In genomic region chr12:104788848-104789271, GRCh38 we compare ENCODE assay signal across 17 cellular contexts.
DNase-seq lines count a peak whose midpoint lies in the region; ATAC-seq and TF ChIP-seq lines count a peak whose summit lies in the region.
"Had no signal": no experiment of that assay in that cellular context is flagged by ENCODE, and none has a peak within 500 bp of the region (broad histone marks: within the 10 kb centered on the region; RNA-seq: fewer than 3 reads in every experiment).

No MANE protein-coding gene starts in this region.

- no peaks in the 10 kb centered on the region for H3K36me3 ChIP-seq in BLaER1
- no peaks in the 10 kb centered on the region for H3K36me3 ChIP-seq in H7 (replicated peaks; ENCODE audit: control insufficient read depth, insufficient read depth, low read length)
- H3K36me3 ChIP-seq: stomach had no signal

- no peak overlapping the region for H3K9ac ChIP-seq in BLaER1

- DNase-seq in H7 (peak; percentile 60), NCI-H774 (lab: John Stamatoyannopoulos, UW) (peak; percentile 31), iPS DF 4.7 (ENCODE audit: extremely low read depth, low spot score) (peak; percentile 89), GM13977 (ENCODE audit: low spot score) (no peak)
- DNase-seq in activated CD4-positive, CD25-positive, alpha-beta regulatory T cell treated with anti-CD3 and anti-CD28 coated beads, Interleukin-2, amount 50 U/mL, for 72 hours: no peak
- DNase-seq in activated naive CD4-positive, alpha-beta T cell treated with anti-CD3 and anti-CD28 coated beads, Interleukin-2, amount 10 ng/mL, durations not matched to agents 7 days and 5 days: no peak
- no peak for DNase-seq in activated CD4-positive, alpha-beta T cell treated with anti-CD3 and anti-CD28 coated beads for 36 hours
- DNase-seq: dorsolateral prefrontal cortex, foreskin fibroblast, left cardiac atrium, right cardiac atrium, stomach, SW 1271 had no signal

- H3K27ac Mint-ChIP-seq in activated naive CD4-positive, alpha-beta T cell treated with anti-CD3 and anti-CD28 coated beads, Interleukin-2, amount 10 ng/mL, durations not matched to agents 7 days and 5 days: no peak overlapping the region
- H3K27ac Mint-ChIP-seq in activated CD4-positive, alpha-beta T cell treated with anti-CD3 and anti-CD28 coated beads for 36 hours: no peak overlapping the region
- H3K27ac Mint-ChIP-seq: activated T-helper 2 cell treated with anti-CD3 and anti-CD28 coated beads, Interferon-gamma antibody, Interleukin-2, Interleukin-4, amounts not matched to agents 10 μg/mL and 5 μg/mL and 100 μg/mL, durations not matched to agents 14 hours and 24 hours and 36 hours; B cell had no signal

- POLR2A ChIA-PET in activated CD4-positive, alpha-beta T cell treated with anti-CD3 and anti-CD28 coated beads for 36 hours (lab: Charles Lee): no interaction called here

- peak overlapping the region; percentile 25 for H3K4me2 ChIP-seq in BLaER1

- H3K27me3 Mint-ChIP-seq in activated naive CD4-positive, alpha-beta T cell treated with anti-CD3 and anti-CD28 coated beads, Interleukin-2, amount 10 ng/mL, durations not matched to agents 7 days and 5 days: peaks cover 11% of the 10 kb centered on the region
- no peaks in the 10 kb centered on the region for H3K27me3 Mint-ChIP-seq in activated CD4-positive, alpha-beta T cell treated with anti-CD3 and anti-CD28 coated beads for 36 hours
- H3K27me3 Mint-ChIP-seq: B cell; naive thymus-derived CD4-positive, alpha-beta T cell had no signal

- H3K27me3 ChIP-seq in BLaER1: no peaks in the 10 kb centered on the region
- no peaks in the 10 kb centered on the region for H3K27me3 ChIP-seq in H7 (ENCODE audit: control insufficient read depth, insufficient read depth, low read length)
- H3K27me3 ChIP-seq: dorsolateral prefrontal cortex, stomach had no signal

- TF ChIP-seq CTCF in GM13977 (IDR thresholded peaks at IDR 0.05; ENCODE audit: extremely low read depth, insufficient read depth, missing control alignments): no peak

- H3K9me3 Mint-ChIP-seq in activated naive CD4-positive, alpha-beta T cell treated with anti-CD3 and anti-CD28 coated beads, Interleukin-2, amount 10 ng/mL, durations not matched to agents 7 days and 5 days: no peaks in the 10 kb centered on the region
- no peaks in the 10 kb centered on the region for H3K9me3 Mint-ChIP-seq in activated CD4-positive, alpha-beta T cell treated with anti-CD3 and anti-CD28 coated beads for 36 hours (ENCODE audit: low read depth)
- H3K9me3 Mint-ChIP-seq: activated T-helper 2 cell treated with anti-CD3 and anti-CD28 coated beads, Interferon-gamma antibody, Interleukin-2, Interleukin-4, amounts not matched to agents 10 μg/mL and 5 μg/mL and 100 μg/mL, durations not matched to agents 14 hours and 24 hours and 36 hours; naive thymus-derived CD4-positive, alpha-beta T cell had no signal

- no peak overlapping the region for H3K4me3 Mint-ChIP-seq in activated naive CD4-positive, alpha-beta T cell treated with anti-CD3 and anti-CD28 coated beads, Interleukin-2, amount 10 ng/mL, durations not matched to agents 7 days and 5 days
- no peak overlapping the region for H3K4me3 Mint-ChIP-seq in activated CD4-positive, alpha-beta T cell treated with anti-CD3 and anti-CD28 coated beads for 36 hours
- H3K4me3 Mint-ChIP-seq: B cell; naive thymus-derived CD4-positive, alpha-beta T cell had no signal

- no peak overlapping the region for H3K27ac ChIP-seq in BLaER1
- H3K27ac ChIP-seq: dorsolateral prefrontal cortex, stomach had no signal

- in situ Hi-C loops in GM13977 (cut with MboI; ENCODE audit: low pct_unique_long_range_greater_than_20kb, low sequenced_read_pairs, unreplicated experiment): no loop called here

- CTCF ChIA-PET in activated naive CD4-positive, alpha-beta T cell treated with anti-CD3 and anti-CD28 coated beads, Interleukin-2, amount 10 ng/mL, durations not matched to agents 7 days and 5 days (lab: Charles Lee): no interaction called here
- CTCF ChIA-PET in activated CD4-positive, alpha-beta T cell treated with anti-CD3 and anti-CD28 coated beads for 36 hours (lab: Charles Lee): no interaction called here

- H4K20me1 ChIP-seq in BLaER1: no peaks in the 10 kb centered on the region

- H3K4me3 ChIP-seq in BLaER1 (no peak overlapping the region), H7 (ENCODE audit: insufficient read depth, low read depth, low read length) (no peak overlapping the region)
- H3K4me3 ChIP-seq: dorsolateral prefrontal cortex, stomach had no signal

- peaks cover 2% of the 10 kb centered on the region for H3K4me1 Mint-ChIP-seq in activated naive CD4-positive, alpha-beta T cell treated with anti-CD3 and anti-CD28 coated beads, Interleukin-2, amount 10 ng/mL, durations not matched to agents 7 days and 5 days
- no peaks in the 10 kb centered on the region for H3K4me1 Mint-ChIP-seq in activated CD4-positive, alpha-beta T cell treated with anti-CD3 and anti-CD28 coated beads for 36 hours

- intact Hi-C loops in activated CD4-positive, alpha-beta T cell treated with anti-CD3 and anti-CD28 coated beads for 36 hours (cut with DNase I, micrococcal nuclease): no loop called here

- no peaks in the 10 kb centered on the region for H3K9me3 ChIP-seq in BLaER1
- H3K9me3 ChIP-seq: stomach had no signal

- no peaks in the 10 kb centered on the region for H3K36me3 Mint-ChIP-seq in activated naive CD4-positive, alpha-beta T cell treated with anti-CD3 and anti-CD28 coated beads, Interleukin-2, amount 10 ng/mL, durations not matched to agents 7 days and 5 days
- no peaks in the 10 kb centered on the region for H3K36me3 Mint-ChIP-seq in activated CD4-positive, alpha-beta T cell treated with anti-CD3 and anti-CD28 coated beads for 36 hours (ENCODE audit: low read depth)

- H3K4me1 ChIP-seq in BLaER1: peaks cover 17% of the 10 kb centered on the region

- no peak for ATAC-seq in activated CD4-positive, alpha-beta T cell treated with anti-CD3 and anti-CD28 coated beads for 36 hours
- ATAC-seq: left cardiac atrium; naive thymus-derived CD4-positive, alpha-beta T cell; right cardiac atrium had no signal

Comparison
In these comparisons a context has a peak if more than half of its experiments do, and no peak if none do; other contexts are left out.
1. DNase-seq: peak in H7 (single experiment), NCI-H774 (single experiment) and iPS DF 4.7 (single experiment); none in activated CD4-positive, CD25-positive, alpha-beta regulatory T cell treated with anti-CD3 and anti-CD28 coated beads, Interleukin-2, amount 50 U/mL, for 72 hours (single experiment), activated naive CD4-positive, alpha-beta T cell treated with anti-CD3 and anti-CD28 coated beads, Interleukin-2, amount 10 ng/mL, durations not matched to agents 7 days and 5 days (single experiment), activated CD4-positive, alpha-beta T cell treated with anti-CD3 and anti-CD28 coated beads for 36 hours (single experiment) and GM13977 (single experiment).